1 cellular context compared by ENCODE assay signal in genomic region chr17:19768046-19768782, GRCh38.
TF ChIP-seq lines count a peak whose summit lies in the region.

No MANE protein-coding gene starts in this region.

TF ChIP-seq in GM12878, 131 proteins besides CTCF, POLR2A, EP300 and RAD21:
- TF ChIP-seq YY1 (IDR thresholded peaks at IDR 0.05; ENCODE audit: low read depth, low read length) (no peak), USF1 (IDR thresholded peaks at IDR 0.05; ENCODE audit: borderline replicate concordance, extremely low read length, insufficient read depth, low read depth, low read length) (no peak), ZBTB40 (IDR thresholded peaks at IDR 0.05; ENCODE audit: borderline replicate concordance) (no peak)
